ENCODE assay signal across 1 cellular context in the genomic region with DNA sequence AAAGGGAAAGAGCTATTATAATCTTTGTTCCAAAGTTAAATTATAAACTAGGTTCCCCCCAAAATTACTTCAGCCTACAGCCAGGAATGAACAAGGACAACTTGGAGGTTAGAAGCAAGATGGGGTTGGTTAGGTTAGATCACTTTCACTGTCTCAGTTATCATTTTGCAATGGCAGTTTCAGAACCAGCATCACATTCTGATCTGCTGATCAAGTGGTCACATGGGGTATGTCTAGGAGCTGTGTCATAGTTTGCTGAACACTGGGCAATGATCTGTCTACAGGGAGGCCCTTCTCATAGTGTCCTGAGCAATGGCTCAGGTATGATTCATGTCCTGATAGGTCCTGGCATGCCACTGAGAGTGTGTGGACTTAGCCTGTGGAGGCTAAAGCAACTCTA.
A peak's percentile ranks its signal among the peaks of the same experiment; 100 is the strongest.
TF ChIP-seq lines count a peak whose summit lies in the region.

No MANE protein-coding gene starts in this region.

TF ChIP-seq in HepG2, 621 proteins besides CTCF, POLR2A, EP300 and RAD21:
- TF ChIP-seq PPARG (CRISPR knock-in tag; conservative IDR thresholded peaks at IDR 0.05) (no peak), CREB1 (IDR thresholded peaks at IDR 0.05) (no peak), CREB1 (CRISPR knock-in tag; IDR thresholded peaks at IDR 0.05) (peak; percentile 29; the same call in 1 of the 2 replicates), FOSL2 (CRISPR knock-in tag; IDR thresholded peaks at IDR 0.05) (peak; percentile 73), DNMT1 (CRISPR knock-in tag; IDR thresholded peaks at IDR 0.05) (no peak), TRIM24 (CRISPR knock-in tag; IDR thresholded peaks at IDR 0.05) (no peak), RORA (CRISPR knock-in tag; IDR thresholded peaks at IDR 0.05) (no peak), RCOR2 (CRISPR knock-in tag; IDR thresholded peaks at IDR 0.05) (no peak), SAP130 (CRISPR knock-in tag; IDR thresholded peaks at IDR 0.05; ENCODE audit: low read depth) (peak; percentile 24; the same call in 1 of the 2 replicates), ZMAT5 (CRISPR knock-in tag; IDR thresholded peaks at IDR 0.05; ENCODE audit: borderline replicate concordance, low read depth) (no peak)
- TF ChIP-seq, protein P1, sequence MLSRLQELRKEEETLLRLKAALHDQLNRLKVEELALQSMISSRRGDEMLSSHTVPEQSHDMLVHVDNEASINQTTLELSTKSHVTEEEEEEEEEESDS (CRISPR knock-in tag; IDR thresholded peaks at IDR 0.05; ENCODE audit: borderline replicate concordance) = no peak
TF ChIP-seq in HepG2: peak in this region for 3.
